Comparison of ENCODE assay signal across 1 cellular context in genomic region chr3:196214783-196215441, GRCh38.
TF ChIP-seq lines count a peak whose summit lies in the region.

No MANE protein-coding gene starts in this region.

TF ChIP-seq in HepG2, 621 proteins besides CTCF, POLR2A, EP300 and RAD21 (continued from another document and continues in another):
- TF ChIP-seq ARID5B (CRISPR knock-in tag; IDR thresholded peaks at IDR 0.05) (peak; percentile 97), ZNF280D (CRISPR knock-in tag; IDR thresholded peaks at IDR 0.05) (peak; percentile 77; the same call in 1 of the 2 replicates), SIN3B (IDR thresholded peaks at IDR 0.05; ENCODE audit: low read length) (no peak), XRCC5 (optimal IDR thresholded peaks at IDR 0.05; ENCODE audit: low read length) (peak; percentile 16), ZNF740 (CRISPR knock-in tag; IDR thresholded peaks at IDR 0.05) (peak; percentile 73; the same call in 1 of the 2 replicates), AHDC1 (CRISPR knock-in tag; IDR thresholded peaks at IDR 0.05; ENCODE audit: borderline replicate concordance) (peak; percentile 85; the same call in 1 of the 2 replicates), TGIF2 (CRISPR knock-in tag; IDR thresholded peaks at IDR 0.05) (no peak), GATAD1 (CRISPR knock-in tag; IDR thresholded peaks at IDR 0.05) (no peak), HDAC1 (CRISPR knock-in tag; IDR thresholded peaks at IDR 0.05) (peak; percentile 97), ZNF883 (CRISPR knock-in tag; IDR thresholded peaks at IDR 0.05; ENCODE audit: not compliant biosample characterization) (peak; percentile 62), SIX1 (CRISPR knock-in tag; IDR thresholded peaks at IDR 0.05; ENCODE audit: borderline replicate concordance) (peak; percentile 72; the same call in 1 of the 2 replicates), RXRB (CRISPR knock-in tag; IDR thresholded peaks at IDR 0.05; ENCODE audit: borderline replicate concordance) (peak; percentile 100), ZNF143 (CRISPR knock-in tag; IDR thresholded peaks at IDR 0.05) (0 out of 2 replicates have a peak, but pooled peaks have one; percentile 29), ZNF790 (CRISPR knock-in tag; IDR thresholded peaks at IDR 0.05; ENCODE audit: borderline replicate concordance) (no peak), ZBTB33 (CRISPR knock-in tag; IDR thresholded peaks at IDR 0.05) (peak; percentile 46; the same call in 1 of the 2 replicates), TOE1 (CRISPR knock-in tag; IDR thresholded peaks at IDR 0.05) (no peak), NFATC3 (CRISPR knock-in tag; IDR thresholded peaks at IDR 0.05) (no peak), ZNF574 (CRISPR knock-in tag; IDR thresholded peaks at IDR 0.05) (peak; percentile 80), PBX2 (CRISPR knock-in tag; IDR thresholded peaks at IDR 0.05) (no peak), PAX8 (CRISPR knock-in tag; IDR thresholded peaks at IDR 0.05; ENCODE audit: borderline replicate concordance) (no peak), ZNF598 (CRISPR knock-in tag; IDR thresholded peaks at IDR 0.05; ENCODE audit: borderline replicate concordance) (0 out of 2 replicates have a peak, but pooled peaks have one; percentile 19), HIC2 (CRISPR knock-in tag; IDR thresholded peaks at IDR 0.05; ENCODE audit: low read depth) (peak; percentile 57; the same call in 1 of the 2 replicates), ZNF501 (CRISPR knock-in tag; IDR thresholded peaks at IDR 0.05) (peak; percentile 48), ZMYM4 (CRISPR knock-in tag; IDR thresholded peaks at IDR 0.05) (peak; percentile 55; the same call in 1 of the 2 replicates), ZNF124 (CRISPR knock-in tag; IDR thresholded peaks at IDR 0.05) (peak; percentile 76; the same call in 1 of the 2 replicates), NR2F6 (IDR thresholded peaks at IDR 0.05) (peak; percentile 98), NR2F6 (CRISPR knock-in tag; IDR thresholded peaks at IDR 0.05) (peak; percentile 98), ZNF512B (CRISPR knock-in tag; IDR thresholded peaks at IDR 0.05; ENCODE audit: borderline replicate concordance) (peak; percentile 69; the same call in 1 of the 2 replicates)
